In genomic region chr3:101868534-101869464, GRCh38 we compare ENCODE assay signal across 1 cellular context.
TF ChIP-seq lines count a peak whose summit lies in the region.

No MANE protein-coding gene starts in this region.

TF ChIP-seq in K562, 482 proteins besides CTCF, POLR2A, EP300 and RAD21 (continued from another document and continues in another):
- TF ChIP-seq RHOXF2B (CRISPR knock-in tag; conservative IDR thresholded peaks at IDR 0.05) = no peak
- no peak for TF ChIP-seq ZNF785 (CRISPR knock-in tag; IDR thresholded peaks at IDR 0.05)
- TF ChIP-seq FOXM1 (IDR thresholded peaks at IDR 0.05; ENCODE audit: low read depth) = peak; percentile 78; the same call in 1 of the 2 replicates
- no peak for TF ChIP-seq FOXM1 (CRISPR knock-in tag; IDR thresholded peaks at IDR 0.05; ENCODE audit: low read depth)
- TF ChIP-seq KDM4B (IDR thresholded peaks at IDR 0.05; ENCODE audit: borderline replicate concordance in 2 of 2, low read depth in 1 of 2) = no peak
- TF ChIP-seq CREBBP (IDR thresholded peaks at IDR 0.05; ENCODE audit: low read depth, low read length) = no peak
- TF ChIP-seq NFE2L1 (tag; IDR thresholded peaks at IDR 0.05; ENCODE audit: borderline replicate concordance, low read depth) = no peak
- TF ChIP-seq YY1 (IDR thresholded peaks at IDR 0.05; ENCODE audit: borderline replicate concordance in 1 of 3, control insufficient read depth in 1 of 3, extremely low read depth in 1 of 3, insufficient read depth in 3 of 3, insufficient read length in 1 of 3, insufficient replicate concordance in 2 of 3, low read depth in 1 of 3, low read length in 2 of 3) = no peak
- no peak for TF ChIP-seq POU5F1 (IDR thresholded peaks at IDR 0.05; ENCODE audit: borderline replicate concordance, low read depth, low read length, partially characterized antibody)
- no peak for TF ChIP-seq PRPF4 (IDR thresholded peaks at IDR 0.05; ENCODE audit: insufficient read depth, low read depth, low read length, poor library complexity, severe bottlenecking)
- TF ChIP-seq ZSCAN32 (CRISPR knock-in tag; IDR thresholded peaks at IDR 0.05) = no peak
- TF ChIP-seq PTTG1 (tag; IDR thresholded peaks at IDR 0.05; ENCODE audit: low read depth) = no peak
- TF ChIP-seq U2AF1 (optimal IDR thresholded peaks at IDR 0.05; ENCODE audit: low read depth, low read length) = no peak
- TF ChIP-seq MTA2 (IDR thresholded peaks at IDR 0.05; ENCODE audit: low read depth) = peak; percentile 85
- TF ChIP-seq ESRRA (IDR thresholded peaks at IDR 0.05; ENCODE audit: borderline replicate concordance, low read depth) = no peak
- no peak for TF ChIP-seq MTA1 (IDR thresholded peaks at IDR 0.05; ENCODE audit: borderline replicate concordance)
- no peak for TF ChIP-seq CCAR2 (IDR thresholded peaks at IDR 0.05; ENCODE audit: low read depth, low read length)
- TF ChIP-seq, protein P1, sequence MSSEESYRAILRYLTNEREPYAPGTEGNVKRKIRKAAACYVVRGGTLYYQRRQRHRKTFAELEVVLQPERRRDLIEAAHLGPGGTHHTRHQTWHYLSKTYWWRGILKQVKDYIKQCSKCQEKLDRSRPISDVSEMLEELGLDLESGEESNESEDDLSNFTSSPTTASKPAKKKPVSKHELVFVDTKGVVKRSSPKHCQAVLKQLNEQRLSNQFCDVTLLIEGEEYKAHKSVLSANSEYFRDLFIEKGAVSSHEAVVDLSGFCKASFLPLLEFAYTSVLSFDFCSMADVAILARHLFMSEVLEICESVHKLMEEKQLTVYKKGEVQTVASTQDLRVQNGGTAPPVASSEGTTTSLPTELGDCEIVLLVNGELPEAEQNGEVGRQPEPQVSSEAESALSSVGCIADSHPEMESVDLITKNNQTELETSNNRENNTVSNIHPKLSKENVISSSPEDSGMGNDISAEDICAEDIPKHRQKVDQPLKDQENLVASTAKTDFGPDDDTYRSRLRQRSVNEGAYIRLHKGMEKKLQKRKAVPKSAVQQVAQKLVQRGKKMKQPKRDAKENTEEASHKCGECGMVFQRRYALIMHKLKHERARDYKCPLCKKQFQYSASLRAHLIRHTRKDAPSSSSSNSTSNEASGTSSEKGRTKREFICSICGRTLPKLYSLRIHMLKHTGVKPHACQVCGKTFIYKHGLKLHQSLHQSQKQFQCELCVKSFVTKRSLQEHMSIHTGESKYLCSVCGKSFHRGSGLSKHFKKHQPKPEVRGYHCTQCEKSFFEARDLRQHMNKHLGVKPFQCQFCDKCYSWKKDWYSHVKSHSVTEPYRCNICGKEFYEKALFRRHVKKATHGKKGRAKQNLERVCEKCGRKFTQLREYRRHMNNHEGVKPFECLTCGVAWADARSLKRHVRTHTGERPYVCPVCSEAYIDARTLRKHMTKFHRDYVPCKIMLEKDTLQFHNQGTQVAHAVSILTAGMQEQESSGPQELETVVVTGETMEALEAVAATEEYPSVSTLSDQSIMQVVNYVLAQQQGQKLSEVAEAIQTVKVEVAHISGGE (CRISPR knock-in tag; IDR thresholded peaks at IDR 0.05) = no peak
- no peak for TF ChIP-seq ZBTB33 (CRISPR knock-in tag; IDR thresholded peaks at IDR 0.05)
- TF ChIP-seq HNRNPLL (IDR thresholded peaks at IDR 0.05; ENCODE audit: low read depth, low read length, poor library complexity, severe bottlenecking) = no peak
- TF ChIP-seq RBFOX2 (IDR thresholded peaks at IDR 0.05; ENCODE audit: low read depth, low read length) = no peak
- TF ChIP-seq, protein P2, sequence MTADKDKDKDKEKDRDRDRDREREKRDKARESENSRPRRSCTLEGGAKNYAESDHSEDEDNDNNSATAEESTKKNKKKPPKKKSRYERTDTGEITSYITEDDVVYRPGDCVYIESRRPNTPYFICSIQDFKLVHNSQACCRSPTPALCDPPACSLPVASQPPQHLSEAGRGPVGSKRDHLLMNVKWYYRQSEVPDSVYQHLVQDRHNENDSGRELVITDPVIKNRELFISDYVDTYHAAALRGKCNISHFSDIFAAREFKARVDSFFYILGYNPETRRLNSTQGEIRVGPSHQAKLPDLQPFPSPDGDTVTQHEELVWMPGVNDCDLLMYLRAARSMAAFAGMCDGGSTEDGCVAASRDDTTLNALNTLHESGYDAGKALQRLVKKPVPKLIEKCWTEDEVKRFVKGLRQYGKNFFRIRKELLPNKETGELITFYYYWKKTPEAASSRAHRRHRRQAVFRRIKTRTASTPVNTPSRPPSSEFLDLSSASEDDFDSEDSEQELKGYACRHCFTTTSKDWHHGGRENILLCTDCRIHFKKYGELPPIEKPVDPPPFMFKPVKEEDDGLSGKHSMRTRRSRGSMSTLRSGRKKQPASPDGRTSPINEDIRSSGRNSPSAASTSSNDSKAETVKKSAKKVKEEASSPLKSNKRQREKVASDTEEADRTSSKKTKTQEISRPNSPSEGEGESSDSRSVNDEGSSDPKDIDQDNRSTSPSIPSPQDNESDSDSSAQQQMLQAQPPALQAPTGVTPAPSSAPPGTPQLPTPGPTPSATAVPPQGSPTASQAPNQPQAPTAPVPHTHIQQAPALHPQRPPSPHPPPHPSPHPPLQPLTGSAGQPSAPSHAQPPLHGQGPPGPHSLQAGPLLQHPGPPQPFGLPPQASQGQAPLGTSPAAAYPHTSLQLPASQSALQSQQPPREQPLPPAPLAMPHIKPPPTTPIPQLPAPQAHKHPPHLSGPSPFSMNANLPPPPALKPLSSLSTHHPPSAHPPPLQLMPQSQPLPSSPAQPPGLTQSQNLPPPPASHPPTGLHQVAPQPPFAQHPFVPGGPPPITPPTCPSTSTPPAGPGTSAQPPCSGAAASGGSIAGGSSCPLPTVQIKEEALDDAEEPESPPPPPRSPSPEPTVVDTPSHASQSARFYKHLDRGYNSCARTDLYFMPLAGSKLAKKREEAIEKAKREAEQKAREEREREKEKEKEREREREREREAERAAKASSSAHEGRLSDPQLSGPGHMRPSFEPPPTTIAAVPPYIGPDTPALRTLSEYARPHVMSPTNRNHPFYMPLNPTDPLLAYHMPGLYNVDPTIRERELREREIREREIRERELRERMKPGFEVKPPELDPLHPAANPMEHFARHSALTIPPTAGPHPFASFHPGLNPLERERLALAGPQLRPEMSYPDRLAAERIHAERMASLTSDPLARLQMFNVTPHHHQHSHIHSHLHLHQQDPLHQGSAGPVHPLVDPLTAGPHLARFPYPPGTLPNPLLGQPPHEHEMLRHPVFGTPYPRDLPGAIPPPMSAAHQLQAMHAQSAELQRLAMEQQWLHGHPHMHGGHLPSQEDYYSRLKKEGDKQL (CRISPR knock-in tag; IDR thresholded peaks at IDR 0.05; ENCODE audit: borderline replicate concordance) = no peak
- TF ChIP-seq NELFE (IDR thresholded peaks at IDR 0.05; ENCODE audit: insufficient read depth, insufficient read length) = no peak
- no peak for TF ChIP-seq ESRRB (CRISPR knock-in tag; IDR thresholded peaks at IDR 0.05; ENCODE audit: borderline replicate concordance)
- TF ChIP-seq FUS (optimal IDR thresholded peaks at IDR 0.05; ENCODE audit: low read depth, low read length) = no peak
- TF ChIP-seq CBX5 (IDR thresholded peaks at IDR 0.05; ENCODE audit: borderline replicate concordance, low read depth) = no peak
- no peak for TF ChIP-seq CBX2 (IDR thresholded peaks at IDR 0.05; ENCODE audit: insufficient read depth, low read length, poor library complexity, severe bottlenecking)
- peak; percentile 64; the same call in 1 of the 2 replicates for TF ChIP-seq CC2D1A (IDR thresholded peaks at IDR 0.05)
- no peak for TF ChIP-seq CHCHD3 (CRISPR knock-in tag; IDR thresholded peaks at IDR 0.05)
- no peak for TF ChIP-seq ZNF740 (CRISPR knock-in tag; IDR thresholded peaks at IDR 0.05)
- TF ChIP-seq ZNF740 (tag; IDR thresholded peaks at IDR 0.05) = no peak
- TF ChIP-seq TBL1XR1 (IDR thresholded peaks at IDR 0.05; ENCODE audit: low read length in 2 of 2) = peak; percentile 70 to 76; a peak in 3 of 4 replicates
- no peak for TF ChIP-seq XRCC5 (IDR thresholded peaks at IDR 0.05; ENCODE audit: low read depth, low read length)
- TF ChIP-seq ADNP (tag; IDR thresholded peaks at IDR 0.05) = 0 out of 2 replicates have a peak, but pooled peaks have one; percentile 54
- no peak for TF ChIP-seq STAT5B (CRISPR knock-in tag; IDR thresholded peaks at IDR 0.05)
- no peak for TF ChIP-seq PCBP2 (IDR thresholded peaks at IDR 0.05; ENCODE audit: low read depth, low read length, poor library complexity, severe bottlenecking)
- TF ChIP-seq TRIM25 (IDR thresholded peaks at IDR 0.05; ENCODE audit: borderline replicate concordance) = no peak
- no peak for TF ChIP-seq ZNF232 (CRISPR knock-in tag; IDR thresholded peaks at IDR 0.05)
- no peak for TF ChIP-seq SRSF1 (IDR thresholded peaks at IDR 0.05; ENCODE audit: low read depth, low read length)
- no peak for TF ChIP-seq HSF4 (CRISPR knock-in tag; IDR thresholded peaks at IDR 0.05; ENCODE audit: borderline replicate concordance)
- peak; percentile 93 for TF ChIP-seq CBFA2T2 (conservative IDR thresholded peaks at IDR 0.05)
- no peak for TF ChIP-seq ILK (tag; IDR thresholded peaks at IDR 0.05; ENCODE audit: borderline replicate concordance, low read depth)
